ENCODE assay signal across 10 cellular contexts in the genomic region with DNA sequence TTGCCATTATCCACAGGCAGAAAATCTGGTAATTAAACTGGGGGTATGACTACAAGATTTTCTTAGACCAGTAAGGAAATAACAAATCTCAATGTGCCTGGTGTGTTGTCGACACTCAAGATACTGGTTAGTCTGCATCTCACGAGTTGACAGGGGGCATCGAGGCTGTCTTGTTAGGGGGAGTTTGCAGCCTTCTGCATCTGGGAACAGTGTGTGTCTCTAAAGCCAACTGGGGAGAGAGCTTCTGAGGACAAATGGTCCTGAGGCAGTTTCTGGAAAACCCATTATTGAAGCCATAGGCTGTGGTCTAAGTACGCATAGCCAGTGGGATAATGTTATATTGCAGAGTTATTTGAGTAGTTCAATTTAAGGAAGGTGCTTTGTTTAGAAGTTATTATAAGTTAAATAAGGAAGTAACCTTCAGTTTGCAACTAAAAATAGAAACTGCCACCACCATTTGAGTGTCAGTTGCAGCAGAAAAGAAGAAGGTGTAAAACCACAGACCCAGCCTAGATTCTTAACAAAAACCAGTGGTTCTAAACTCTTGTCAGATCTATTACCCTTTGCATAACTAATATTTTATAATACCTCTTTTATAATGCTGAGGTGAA. TPM values are rescaled to one million over a fixed set of nuclear protein-coding genes. Genes with fewer than 3 reads are reported as not detected.
A peak's percentile ranks its signal among the peaks of the same experiment; 100 is the strongest.
DNase-seq lines count a peak whose midpoint lies in the region; ATAC-seq, FAIRE-seq and TF ChIP-seq lines count a peak whose summit lies in the region.
"Had no signal": no experiment of that assay in that cellular context is flagged by ENCODE, and none has a peak within 500 bp of the region (broad histone marks: within the 10 kb centered on the region; RNA-seq: fewer than 3 reads in every experiment).

No MANE protein-coding gene starts in this region.

- H3K4me1 ChIP-seq in suprapubic skin: peaks cover 17% of the 10 kb centered on the region

- TF ChIP-seq POLR2A in suprapubic skin (IDR thresholded peaks at IDR 0.05) (no peak), H54 (IDR thresholded peaks at IDR 0.05; ENCODE audit: low read depth, low read length) (no peak)

- H3K27me3 ChIP-seq in suprapubic skin: no peaks in the 10 kb centered on the region

- no peak overlapping the region for H3K27ac ChIP-seq in suprapubic skin
- H3K27ac ChIP-seq: VCaP had no signal

- peaks cover 22% of the 10 kb centered on the region for H3K36me3 ChIP-seq in suprapubic skin

- DNase-seq in AML-193 (lab: John Stamatoyannopoulos, UW): peak; percentile 86 to 87
- peak; percentile 74 for DNase-seq in NAMALWA (ENCODE audit: low spot score)
- no peak for DNase-seq in RCC 7860 (ENCODE audit: low spot score)
- no peak for DNase-seq in GDM1 (lab: John Stamatoyannopoulos, UW)
- no peak for DNase-seq in suprapubic skin (ENCODE audit: low spot score in 2 of 2)
- DNase-seq in H54 (ENCODE audit: insufficient read length, low spot score): no peak
- DNase-seq: NCI-H524 had no signal

- H3K4me3 Mint-ChIP-seq in activated naive CD8-positive, alpha-beta T cell: peak overlapping the region; percentile 35

- FAIRE-seq in RCC 7860 (lab: Jason Lieb, UNC) (no peak), H54 (lab: Jason Lieb, UNC) (no peak)

- 76% methylated on average over 4 of the region's 4 CpGs for WGBS in suprapubic skin

- TF ChIP-seq CTCF in suprapubic skin (IDR thresholded peaks at IDR 0.05): no peak

- peaks cover 79% of the 10 kb centered on the region for H3K4me1 Mint-ChIP-seq in activated naive CD8-positive, alpha-beta T cell (ENCODE audit: low read depth)

- no peaks in the 10 kb centered on the region for H3K9me3 ChIP-seq in suprapubic skin

- ATAC-seq in GM18867 (IDR thresholded peaks at IDR 0.05; ENCODE audit: unreplicated experiment): peak; percentile 61

- H3K4me3 ChIP-seq in suprapubic skin: no peak overlapping the region

- no peaks in the 10 kb centered on the region for H3K9me3 Mint-ChIP-seq in activated naive CD8-positive, alpha-beta T cell (ENCODE audit: low read depth)

- no peaks in the 10 kb centered on the region for H3K27me3 Mint-ChIP-seq in activated naive CD8-positive, alpha-beta T cell

- peaks cover 5% of the 10 kb centered on the region for H3K36me3 Mint-ChIP-seq in activated naive CD8-positive, alpha-beta T cell

- no peak for TF ChIP-seq EP300 in suprapubic skin (IDR thresholded peaks at IDR 0.05)

- H3K27ac Mint-ChIP-seq in activated naive CD8-positive, alpha-beta T cell: peak overlapping the region; percentile 82

RNA-seq across cellular contexts. Expression of gene MAPK13, which starts 15.4 kb away (rescaled TPM):
- total RNA-seq in suprapubic skin: 100 to 1,000 TPM in 3 of 4 donors, 10 to 100 TPM in 1; 72.5 to 109 (median 105) TPM

Comparison
In these comparisons a context has a peak if more than half of its experiments do, and no peak if none do; other contexts are left out.
1. DNase-seq: peak in AML-193 (2 of 2) and NAMALWA (single experiment); none in RCC 7860 (single experiment), GDM1 (single experiment), suprapubic skin (0 of 2) and H54 (single experiment).